Comparison of ENCODE assay signal across 1 cellular context in genomic region chr11:61298663-61299244, GRCh38.
TF ChIP-seq lines count a peak whose summit lies in the region.

No MANE protein-coding gene starts in this region.

TF ChIP-seq in GM23338, 12 proteins besides CTCF, POLR2A, EP300 and RAD21 (continued from another document):
- TF ChIP-seq, protein P1, sequence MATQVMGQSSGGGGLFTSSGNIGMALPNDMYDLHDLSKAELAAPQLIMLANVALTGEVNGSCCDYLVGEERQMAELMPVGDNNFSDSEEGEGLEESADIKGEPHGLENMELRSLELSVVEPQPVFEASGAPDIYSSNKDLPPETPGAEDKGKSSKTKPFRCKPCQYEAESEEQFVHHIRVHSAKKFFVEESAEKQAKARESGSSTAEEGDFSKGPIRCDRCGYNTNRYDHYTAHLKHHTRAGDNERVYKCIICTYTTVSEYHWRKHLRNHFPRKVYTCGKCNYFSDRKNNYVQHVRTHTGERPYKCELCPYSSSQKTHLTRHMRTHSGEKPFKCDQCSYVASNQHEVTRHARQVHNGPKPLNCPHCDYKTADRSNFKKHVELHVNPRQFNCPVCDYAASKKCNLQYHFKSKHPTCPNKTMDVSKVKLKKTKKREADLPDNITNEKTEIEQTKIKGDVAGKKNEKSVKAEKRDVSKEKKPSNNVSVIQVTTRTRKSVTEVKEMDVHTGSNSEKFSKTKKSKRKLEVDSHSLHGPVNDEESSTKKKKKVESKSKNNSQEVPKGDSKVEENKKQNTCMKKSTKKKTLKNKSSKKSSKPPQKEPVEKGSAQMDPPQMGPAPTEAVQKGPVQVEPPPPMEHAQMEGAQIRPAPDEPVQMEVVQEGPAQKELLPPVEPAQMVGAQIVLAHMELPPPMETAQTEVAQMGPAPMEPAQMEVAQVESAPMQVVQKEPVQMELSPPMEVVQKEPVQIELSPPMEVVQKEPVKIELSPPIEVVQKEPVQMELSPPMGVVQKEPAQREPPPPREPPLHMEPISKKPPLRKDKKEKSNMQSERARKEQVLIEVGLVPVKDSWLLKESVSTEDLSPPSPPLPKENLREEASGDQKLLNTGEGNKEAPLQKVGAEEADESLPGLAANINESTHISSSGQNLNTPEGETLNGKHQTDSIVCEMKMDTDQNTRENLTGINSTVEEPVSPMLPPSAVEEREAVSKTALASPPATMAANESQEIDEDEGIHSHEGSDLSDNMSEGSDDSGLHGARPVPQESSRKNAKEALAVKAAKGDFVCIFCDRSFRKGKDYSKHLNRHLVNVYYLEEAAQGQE (IDR thresholded peaks at IDR 0.05; ENCODE audit: unreplicated experiment): no peak
- TF ChIP-seq EZH2phosphoT487 (IDR thresholded peaks at IDR 0.05; ENCODE audit: unreplicated experiment) (no peak), STAT1 (IDR thresholded peaks at IDR 0.05; ENCODE audit: unreplicated experiment) (no peak), ZNF114 (CRISPR knock-in tag; IDR thresholded peaks at IDR 0.05) (no peak), ETS1 (IDR thresholded peaks at IDR 0.05) (no peak), POLR2AphosphoS5 (IDR thresholded peaks at IDR 0.05; ENCODE audit: low read depth) (no peak), JUNB (IDR thresholded peaks at IDR 0.05; ENCODE audit: unreplicated experiment) (no peak), ZNF331 (CRISPR knock-in tag; IDR thresholded peaks at IDR 0.05; ENCODE audit: low read depth) (no peak), NANOG (IDR thresholded peaks at IDR 0.05; ENCODE audit: borderline replicate concordance) (no peak)
- TF ChIP-seq, protein P2, sequence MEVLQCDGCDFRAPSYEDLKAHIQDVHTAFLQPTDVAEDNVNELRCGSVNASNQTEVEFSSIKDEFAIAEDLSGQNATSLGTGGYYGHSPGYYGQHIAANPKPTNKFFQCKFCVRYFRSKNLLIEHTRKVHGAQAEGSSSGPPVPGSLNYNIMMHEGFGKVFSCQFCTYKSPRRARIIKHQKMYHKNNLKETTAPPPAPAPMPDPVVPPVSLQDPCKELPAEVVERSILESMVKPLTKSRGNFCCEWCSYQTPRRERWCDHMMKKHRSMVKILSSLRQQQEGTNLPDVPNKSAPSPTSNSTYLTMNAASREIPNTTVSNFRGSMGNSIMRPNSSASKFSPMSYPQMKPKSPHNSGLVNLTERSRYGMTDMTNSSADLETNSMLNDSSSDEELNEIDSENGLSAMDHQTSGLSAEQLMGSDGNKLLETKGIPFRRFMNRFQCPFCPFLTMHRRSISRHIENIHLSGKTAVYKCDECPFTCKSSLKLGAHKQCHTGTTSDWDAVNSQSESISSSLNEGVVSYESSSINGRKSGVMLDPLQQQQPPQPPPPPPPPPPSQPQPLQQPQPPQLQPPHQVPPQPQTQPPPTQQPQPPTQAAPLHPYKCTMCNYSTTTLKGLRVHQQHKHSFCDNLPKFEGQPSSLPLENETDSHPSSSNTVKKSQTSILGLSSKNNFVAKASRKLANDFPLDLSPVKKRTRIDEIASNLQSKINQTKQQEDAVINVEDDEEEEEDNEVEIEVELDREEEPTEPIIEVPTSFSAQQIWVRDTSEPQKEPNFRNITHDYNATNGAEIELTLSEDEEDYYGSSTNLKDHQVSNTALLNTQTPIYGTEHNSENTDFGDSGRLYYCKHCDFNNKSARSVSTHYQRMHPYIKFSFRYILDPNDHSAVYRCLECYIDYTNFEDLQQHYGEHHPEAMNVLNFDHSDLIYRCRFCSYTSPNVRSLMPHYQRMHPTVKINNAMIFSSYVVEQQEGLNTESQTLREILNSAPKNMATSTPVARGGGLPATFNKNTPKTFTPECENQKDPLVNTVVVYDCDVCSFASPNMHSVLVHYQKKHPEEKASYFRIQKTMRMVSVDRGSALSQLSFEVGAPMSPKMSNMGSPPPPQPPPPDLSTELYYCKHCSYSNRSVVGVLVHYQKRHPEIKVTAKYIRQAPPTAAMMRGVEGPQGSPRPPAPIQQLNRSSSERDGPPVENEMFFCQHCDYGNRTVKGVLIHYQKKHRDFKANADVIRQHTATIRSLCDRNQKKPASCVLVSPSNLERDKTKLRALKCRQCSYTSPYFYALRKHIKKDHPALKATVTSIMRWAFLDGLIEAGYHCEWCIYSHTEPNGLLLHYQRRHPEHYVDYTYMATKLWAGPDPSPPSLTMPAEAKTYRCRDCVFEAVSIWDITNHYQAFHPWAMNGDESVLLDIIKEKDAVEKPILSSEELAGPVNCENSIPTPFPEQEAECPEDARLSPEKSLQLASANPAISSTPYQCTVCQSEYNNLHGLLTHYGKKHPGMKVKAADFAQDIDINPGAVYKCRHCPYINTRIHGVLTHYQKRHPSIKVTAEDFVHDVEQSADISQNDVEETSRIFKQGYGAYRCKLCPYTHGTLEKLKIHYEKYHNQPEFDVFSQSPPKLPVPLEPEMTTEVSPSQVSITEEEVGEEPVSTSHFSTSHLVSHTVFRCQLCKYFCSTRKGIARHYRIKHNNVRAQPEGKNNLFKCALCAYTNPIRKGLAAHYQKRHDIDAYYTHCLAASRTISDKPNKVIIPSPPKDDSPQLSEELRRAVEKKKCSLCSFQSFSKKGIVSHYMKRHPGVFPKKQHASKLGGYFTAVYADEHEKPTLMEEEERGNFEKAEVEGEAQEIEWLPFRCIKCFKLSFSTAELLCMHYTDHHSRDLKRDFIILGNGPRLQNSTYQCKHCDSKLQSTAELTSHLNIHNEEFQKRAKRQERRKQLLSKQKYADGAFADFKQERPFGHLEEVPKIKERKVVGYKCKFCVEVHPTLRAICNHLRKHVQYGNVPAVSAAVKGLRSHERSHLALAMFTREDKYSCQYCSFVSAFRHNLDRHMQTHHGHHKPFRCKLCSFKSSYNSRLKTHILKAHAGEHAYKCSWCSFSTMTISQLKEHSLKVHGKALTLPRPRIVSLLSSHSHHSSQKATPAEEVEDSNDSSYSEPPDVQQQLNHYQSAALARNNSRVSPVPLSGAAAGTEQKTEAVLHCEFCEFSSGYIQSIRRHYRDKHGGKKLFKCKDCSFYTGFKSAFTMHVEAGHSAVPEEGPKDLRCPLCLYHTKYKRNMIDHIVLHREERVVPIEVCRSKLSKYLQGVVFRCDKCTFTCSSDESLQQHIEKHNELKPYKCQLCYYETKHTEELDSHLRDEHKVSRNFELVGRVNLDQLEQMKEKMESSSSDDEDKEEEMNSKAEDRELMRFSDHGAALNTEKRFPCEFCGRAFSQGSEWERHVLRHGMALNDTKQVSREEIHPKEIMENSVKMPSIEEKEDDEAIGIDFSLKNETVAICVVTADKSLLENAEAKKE (CRISPR knock-in tag; IDR thresholded peaks at IDR 0.05): no peak
